Comparison of ENCODE assay signal across 1 cellular context in genomic region chr7:66639773-66640172, GRCh38.
A peak's percentile ranks its signal among the peaks of the same experiment; 100 is the strongest.
TF ChIP-seq lines count a peak whose summit lies in the region.

No MANE protein-coding gene starts in this region.

TF ChIP-seq in K562, 482 proteins besides CTCF, POLR2A, EP300 and RAD21 (continued from another document and continues in another):
- TF ChIP-seq ATF6 (CRISPR knock-in tag; IDR thresholded peaks at IDR 0.05) = 0 out of 2 replicates have a peak, but pooled peaks have one; percentile 79
- TF ChIP-seq RREB1 (CRISPR knock-in tag; IDR thresholded peaks at IDR 0.05) = peak; percentile 78; the same call in 1 of the 2 replicates
- no peak for TF ChIP-seq ATF1 (CRISPR knock-in tag; IDR thresholded peaks at IDR 0.05)
- TF ChIP-seq ATF1 (tag; IDR thresholded peaks at IDR 0.05) = peak; percentile 46
- TF ChIP-seq ZNF639 (CRISPR knock-in tag; conservative IDR thresholded peaks at IDR 0.05 in 1 of 2, IDR thresholded peaks at IDR 0.05 in 1 of 2) = peak in 1 of 2 experiments; percentile 85; a peak in 2 of 4 replicates
- TF ChIP-seq HNRNPK (IDR thresholded peaks at IDR 0.05; ENCODE audit: low read depth, low read length, poor library complexity, severe bottlenecking) = no peak
- peak; percentile 70; the same call in 1 of the 2 replicates for TF ChIP-seq MYC (IDR thresholded peaks at IDR 0.05; ENCODE audit: low read depth, low read length)
- no peak for TF ChIP-seq MYC (CRISPR knock-in tag; IDR thresholded peaks at IDR 0.05; ENCODE audit: borderline replicate concordance, low read depth)
- TF ChIP-seq ZNF449 (CRISPR knock-in tag; IDR thresholded peaks at IDR 0.05) = 0 out of 2 replicates have a peak, but pooled peaks have one; percentile 18
- TF ChIP-seq ZC3H8 (IDR thresholded peaks at IDR 0.05) = no peak
- peak; percentile 100 for TF ChIP-seq MECOM (CRISPR knock-in tag; IDR thresholded peaks at IDR 0.05)
- TF ChIP-seq MTA1 (IDR thresholded peaks at IDR 0.05; ENCODE audit: borderline replicate concordance) = peak; percentile 85
- TF ChIP-seq ZNF197 (CRISPR knock-in tag; IDR thresholded peaks at IDR 0.05; ENCODE audit: low read depth) = peak; percentile 72; the same call in 1 of the 2 replicates
- peak; percentile 94 for TF ChIP-seq CBFA2T2 (conservative IDR thresholded peaks at IDR 0.05)
- TF ChIP-seq MAZ (CRISPR knock-in tag; conservative IDR thresholded peaks at IDR 0.05 in 1 of 2, IDR thresholded peaks at IDR 0.05 in 1 of 2) = 0 out of 4 replicates have a peak, but pooled peaks have one; percentile 24 to 51
- peak; percentile 39; the same call in 1 of the 2 replicates for TF ChIP-seq HCFC1 (IDR thresholded peaks at IDR 0.05; ENCODE audit: low read depth, low read length)
- no peak for TF ChIP-seq PBX2 (CRISPR knock-in tag; IDR thresholded peaks at IDR 0.05; ENCODE audit: low read depth)
- peak; percentile 61 for TF ChIP-seq PBX2 (tag; conservative IDR thresholded peaks at IDR 0.05; ENCODE audit: low read depth)
- peak; percentile 37; the same call in 1 of the 2 replicates for TF ChIP-seq SP1 (CRISPR knock-in tag; IDR thresholded peaks at IDR 0.05)
- TF ChIP-seq MBD2 (IDR thresholded peaks at IDR 0.05; ENCODE audit: borderline replicate concordance, low read depth) = peak; percentile 64
- peak; percentile 68; the same call in 1 of the 2 replicates for TF ChIP-seq RNF2 (IDR thresholded peaks at IDR 0.05)
- TF ChIP-seq HMBOX1 (IDR thresholded peaks at IDR 0.05) = peak; percentile 75
- TF ChIP-seq ELK3 (CRISPR knock-in tag; IDR thresholded peaks at IDR 0.05) = no peak
- TF ChIP-seq TRIM24 (IDR thresholded peaks at IDR 0.05) = peak; percentile 61 to 81; a peak in 3 of 4 replicates
- 0 out of 2 replicates have a peak, but pooled peaks have one; percentile 24 for TF ChIP-seq ATF4 (CRISPR knock-in tag; IDR thresholded peaks at IDR 0.05)
- TF ChIP-seq RUNX1 (IDR thresholded peaks at IDR 0.05; ENCODE audit: low read depth) = no peak
- TF ChIP-seq SRSF3 (IDR thresholded peaks at IDR 0.05; ENCODE audit: insufficient read depth, low read length) = no peak
- peak in 1 of 2 experiments; percentile 96; a peak in 2 of 4 replicates for TF ChIP-seq MLLT1 (IDR thresholded peaks at IDR 0.05)
- TF ChIP-seq VEZF1 (CRISPR knock-in tag; IDR thresholded peaks at IDR 0.05) = peak; percentile 68
- TF ChIP-seq ARID2 (IDR thresholded peaks at IDR 0.05) = no peak
